Comparison of ENCODE assay signal across 14 cellular contexts in the genomic region with DNA sequence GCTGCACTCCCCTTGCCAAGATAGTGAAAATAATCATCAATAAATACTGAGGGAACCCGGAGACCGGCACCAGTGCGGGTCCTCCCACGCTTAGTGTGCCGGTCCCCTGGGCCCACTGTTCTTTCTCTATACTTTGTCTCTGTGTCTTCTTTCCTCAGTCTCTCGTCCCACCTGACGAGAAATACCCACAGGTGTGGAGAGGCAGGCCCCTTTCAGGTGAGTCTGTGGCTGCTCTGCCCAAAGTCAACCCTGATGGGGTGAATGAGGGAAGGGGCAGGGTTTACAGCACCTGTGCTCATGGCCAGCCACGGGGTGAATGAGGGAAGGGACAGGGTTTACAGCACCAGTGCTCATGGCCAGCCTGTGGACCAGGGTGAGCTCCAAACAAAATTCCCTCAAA. TPM values are rescaled to one million over a fixed set of nuclear protein-coding genes. Genes with fewer than 3 reads are reported as not detected.
DNase-seq lines count a peak whose midpoint lies in the region; ATAC-seq and TF ChIP-seq lines count a peak whose summit lies in the region.
"Had no signal": no experiment of that assay in that cellular context is flagged by ENCODE, and none has a peak within 500 bp of the region (broad histone marks: within the 10 kb centered on the region; RNA-seq: fewer than 3 reads in every experiment).

No MANE protein-coding gene starts in this region.

- ATAC-seq in left cardiac atrium, result no peak
- ATAC-seq in left ventricle myocardium superior, result no peak
- no peak for ATAC-seq in activated CD8-positive, alpha-beta T cell treated with anti-CD3 and anti-CD28 coated beads for 36 hours
- ATAC-seq in stimulated activated naive CD8-positive, alpha-beta T cell treated with anti-CD3 and anti-CD28 coated beads, Interleukin-15, amount 100 ng/mL, for 72 hours, result no peak
- ATAC-seq in left lung, result no peak

- intact Hi-C loops in left cardiac atrium (cut with DNase I), result no loop called here
- intact Hi-C loops in left ventricle myocardium superior (cut with micrococcal nuclease), result loop anchor here (5.0 kb wide), 1 partner anchor 160 kb away; no protein-coding TSS in a partner anchor
- intact Hi-C loops in activated CD8-positive, alpha-beta T cell treated with anti-CD3 and anti-CD28 coated beads for 36 hours (cut with micrococcal nuclease), result no loop called here
- intact Hi-C loops in left lung (cut with DNase I), result no loop called here

- H3K9me3 Mint-ChIP-seq in activated CD8-positive, alpha-beta T cell treated with anti-CD3 and anti-CD28 coated beads for 36 hours, result no peaks in the 10 kb centered on the region
- no peaks in the 10 kb centered on the region for H3K9me3 Mint-ChIP-seq in endothelial cell (ENCODE audit: unreplicated experiment)
- no peaks in the 10 kb centered on the region for H3K9me3 Mint-ChIP-seq in stimulated activated naive CD8-positive, alpha-beta T cell treated with anti-CD3 and anti-CD28 coated beads, Interleukin-15, amount 100 ng/mL, for 72 hours

- H3K4me1 Mint-ChIP-seq in activated CD8-positive, alpha-beta T cell treated with anti-CD3 and anti-CD28 coated beads for 36 hours (ENCODE audit: low read depth), result peaks cover 49% of the 10 kb centered on the region
- peaks cover 41% of the 10 kb centered on the region for H3K4me1 Mint-ChIP-seq in endothelial cell (ENCODE audit: unreplicated experiment)
- peaks cover 52% of the 10 kb centered on the region for H3K4me1 Mint-ChIP-seq in stimulated activated naive CD8-positive, alpha-beta T cell treated with anti-CD3 and anti-CD28 coated beads, Interleukin-15, amount 100 ng/mL, for 72 hours

- POLR2A ChIA-PET in activated CD8-positive, alpha-beta T cell treated with anti-CD3 and anti-CD28 coated beads for 36 hours (lab: Charles Lee), result interaction anchor here (1.0 kb wide), 1 partner anchor 77 kb away, joined by 3 read pairs; no protein-coding TSS in a partner anchor

- no peak for TF ChIP-seq CTCF in activated CD8-positive, alpha-beta T cell treated with anti-CD3 and anti-CD28 coated beads for 36 hours (IDR thresholded peaks at IDR 0.05)
- TF ChIP-seq CTCF in endothelial cell (IDR thresholded peaks at IDR 0.05; ENCODE audit: unreplicated experiment), result no peak
- TF ChIP-seq CTCF in left lung (IDR thresholded peaks at IDR 0.05), result no peak

- peak overlapping the region in 1 of 2 donors; percentile 58 for H3K27ac ChIP-seq in left lung

- H3K27me3 ChIP-seq in left lung, result no peaks in the 10 kb centered on the region

- peak overlapping the region; percentile 19 for H3K4me3 Mint-ChIP-seq in activated CD8-positive, alpha-beta T cell treated with anti-CD3 and anti-CD28 coated beads for 36 hours
- peak overlapping the region; percentile 13 for H3K4me3 Mint-ChIP-seq in endothelial cell (ENCODE audit: unreplicated experiment)
- H3K4me3 Mint-ChIP-seq in stimulated activated naive CD8-positive, alpha-beta T cell treated with anti-CD3 and anti-CD28 coated beads, Interleukin-15, amount 100 ng/mL, for 72 hours, result peak overlapping the region; percentile 46 to 47

- peaks cover 9 to 56% of the 10 kb centered on the region in 2 donors for H3K4me1 ChIP-seq in left lung

- DNase-seq in left cardiac atrium (peak; percentile 15), left ventricle myocardium superior (no peak), endothelial cell (ENCODE audit: low spot score) (no peak), superior temporal gyrus (ENCODE audit: extremely low spot score) (no peak), NCI-H146 (lab: John Stamatoyannopoulos, UW) (no peak), left lung (no peak)
- DNase-seq in activated CD8-positive, alpha-beta T cell treated with anti-CD3 and anti-CD28 coated beads for 36 hours, result no peak
- no peak for DNase-seq in stimulated activated naive CD8-positive, alpha-beta T cell treated with anti-CD3 and anti-CD28 coated beads, Interleukin-15, amount 100 ng/mL, for 72 hours
- DNase-seq: effector CD4-positive, alpha-beta T cell; IMR-90; NCI-H1092 treated with DMSO at 0.1 percent for 48 hours; NCI-H345 had no signal

- no peaks in the 10 kb centered on the region for H3K9me3 ChIP-seq in left lung

- H3K36me3 Mint-ChIP-seq in activated CD8-positive, alpha-beta T cell treated with anti-CD3 and anti-CD28 coated beads for 36 hours (ENCODE audit: low read depth), result peaks cover 31% of the 10 kb centered on the region
- peaks cover 10% of the 10 kb centered on the region for H3K36me3 Mint-ChIP-seq in endothelial cell (ENCODE audit: low read depth, unreplicated experiment)

- H3K4me3 ChIP-seq in left lung, result no peak overlapping the region

- H3K27ac Mint-ChIP-seq in activated CD8-positive, alpha-beta T cell treated with anti-CD3 and anti-CD28 coated beads for 36 hours, result peak overlapping the region; percentile 85
- H3K27ac Mint-ChIP-seq in endothelial cell (ENCODE audit: unreplicated experiment), result peak overlapping the region; percentile 98
- H3K27ac Mint-ChIP-seq in stimulated activated naive CD8-positive, alpha-beta T cell treated with anti-CD3 and anti-CD28 coated beads, Interleukin-15, amount 100 ng/mL, for 72 hours, result peak overlapping the region in 1 of 2 donors; percentile 0

- peaks cover 0 to 43% of the 10 kb centered on the region in 2 donors for H3K36me3 ChIP-seq in left lung

- CTCF ChIA-PET in activated CD8-positive, alpha-beta T cell treated with anti-CD3 and anti-CD28 coated beads for 36 hours (lab: Charles Lee), result no interaction called here

- H3K27me3 Mint-ChIP-seq in activated CD8-positive, alpha-beta T cell treated with anti-CD3 and anti-CD28 coated beads for 36 hours, result no peaks in the 10 kb centered on the region
- peaks cover 15% of the 10 kb centered on the region for H3K27me3 Mint-ChIP-seq in endothelial cell (ENCODE audit: unreplicated experiment)
- H3K27me3 Mint-ChIP-seq in stimulated activated naive CD8-positive, alpha-beta T cell treated with anti-CD3 and anti-CD28 coated beads, Interleukin-15, amount 100 ng/mL, for 72 hours, result no peaks in the 10 kb centered on the region

RNA-seq across cellular contexts. Expression of gene BET1L, which starts 4.7 kb away (rescaled TPM):
- total RNA-seq in left cardiac atrium, result 10 to 100 TPM; 27.6 to 44.5 TPM
- total RNA-seq in left ventricle myocardium superior, result 24.0 TPM
- total RNA-seq in activated CD8-positive, alpha-beta T cell treated with anti-CD3 and anti-CD28 coated beads for 36 hours, result 10 to 100 TPM; 58.4 to 68.9 TPM
- 64.4 TPM for total RNA-seq in endothelial cell (ENCODE audit: unreplicated experiment)
- total RNA-seq in left lung, result 10 to 100 TPM; 46.0 to 53.6 TPM

RNA-seq across cellular contexts. Expression of gene RIC8A, which starts 5.0 kb away (rescaled TPM):
- 10 to 100 TPM; 54.1 to 67.4 TPM for total RNA-seq in left cardiac atrium
- 60.3 TPM for total RNA-seq in left ventricle myocardium superior
- 100 to 1,000 TPM in 1 of 2 experiments, 10 to 100 TPM in 1; 96.5 to 108 TPM for total RNA-seq in activated CD8-positive, alpha-beta T cell treated with anti-CD3 and anti-CD28 coated beads for 36 hours
- total RNA-seq in endothelial cell (ENCODE audit: unreplicated experiment), result 89.2 TPM
- 100 to 1,000 TPM; 100 to 117 TPM for total RNA-seq in left lung

RNA-seq across cellular contexts. Expression of gene SCGB1C1, which starts 9.6 kb away (rescaled TPM):
- not detected for total RNA-seq in left cardiac atrium
- total RNA-seq in left ventricle myocardium superior, result not detected
- not detected for total RNA-seq in activated CD8-positive, alpha-beta T cell treated with anti-CD3 and anti-CD28 coated beads for 36 hours
- not detected for total RNA-seq in endothelial cell (ENCODE audit: unreplicated experiment)
- total RNA-seq in left lung, result not detected
- total RNA-seq: IMR-90, mononuclear cell, pulmonary artery endothelial cell had no signal

RNA-seq across cellular contexts. Expression of gene SIRT3, which starts 33.7 kb away (rescaled TPM):
- 10 to 100 TPM; 21.1 to 21.6 TPM for total RNA-seq in left cardiac atrium
- 41.4 TPM for total RNA-seq in left ventricle myocardium superior
- total RNA-seq in activated CD8-positive, alpha-beta T cell treated with anti-CD3 and anti-CD28 coated beads for 36 hours, result 10 to 100 TPM; 27.7 to 32.1 TPM
- 23.4 TPM for total RNA-seq in endothelial cell (ENCODE audit: unreplicated experiment)
- total RNA-seq in left lung, result 10 to 100 TPM; 13.5 to 15.1 TPM

RNA-seq across cellular contexts. Expression of gene PSMD13, which starts 34.3 kb away (rescaled TPM):
- total RNA-seq in left cardiac atrium (10 to 100 TPM; 75.5 to 87.3 TPM), left ventricle myocardium superior (92.3 TPM), endothelial cell (ENCODE audit: unreplicated experiment) (189 TPM), left lung (100 to 1,000 TPM in 1 of 2 donors, 10 to 100 TPM in 1; 78.0 to 131 TPM)
- total RNA-seq in activated CD8-positive, alpha-beta T cell treated with anti-CD3 and anti-CD28 coated beads for 36 hours, result 100 to 1,000 TPM; 220 to 228 TPM
